In genomic region chr20:50303573-50304500, GRCh38 we compare ENCODE assay signal across 8 cellular contexts.
DNase-seq lines count a peak whose midpoint lies in the region; ATAC-seq and TF ChIP-seq lines count a peak whose summit lies in the region.

No MANE protein-coding gene starts in this region.

- H3K36me3 ChIP-seq in esophagus muscularis mucosa: no peaks in the 10 kb centered on the region
- H3K36me3 ChIP-seq in osteoblast (ENCODE audit: insufficient read depth, low read length): no peaks in the 10 kb centered on the region

- H3K9me3 ChIP-seq in esophagus muscularis mucosa (no peaks in the 10 kb centered on the region), osteoblast (ENCODE audit: low read depth, low read length) (no peaks in the 10 kb centered on the region)

- peak overlapping the region; percentile 11 for H3K27ac Mint-ChIP-seq in Calu3 (ENCODE audit: unreplicated experiment)
- no peak overlapping the region for H3K27ac Mint-ChIP-seq in T-helper 2 cell treated with Interferon-gamma antibody and Interleukin-4, amounts not matched to agents 5 μg/mL and 100 μg/mL, for 36 hours

- H3K4me3 ChIP-seq in esophagus muscularis mucosa: no peak overlapping the region
- H3K4me3 ChIP-seq in osteoblast (ENCODE audit: insufficient read depth, low read length): no peak overlapping the region

- 62% methylated on average over 11 of the region's 11 CpGs for WGBS in esophagus muscularis mucosa

- H3K9me3 Mint-ChIP-seq in Calu3 (ENCODE audit: low read depth, unreplicated experiment): peaks cover 3% of the 10 kb centered on the region
- H3K9me3 Mint-ChIP-seq in T-helper 2 cell treated with Interferon-gamma antibody and Interleukin-4, amounts not matched to agents 5 μg/mL and 100 μg/mL, for 36 hours: no peaks in the 10 kb centered on the region

- CTCF ChIA-PET in Calu3 (lab: Charles Lee): interaction anchor here (0.5 to 1.5 kb wide), 4 partner anchors 18 to 167 kb away, joined by 3 to 9 read pairs (median 4); no protein-coding TSS in a partner anchor

- peak overlapping the region; percentile 39 for H3K4me2 ChIP-seq in osteoblast (ENCODE audit: insufficient read depth, low read length)

- H3K27ac ChIP-seq in esophagus muscularis mucosa (replicated peaks in 1 of 4) (peak overlapping the region; percentile 82 to 89 (median 88)), osteoblast (ENCODE audit: low read depth, low read length) (peak overlapping the region; percentile 100)

- TF ChIP-seq CTCF in Calu3 (IDR thresholded peaks at IDR 0.05; ENCODE audit: unreplicated experiment) (no peak), esophagus muscularis mucosa (IDR thresholded peaks at IDR 0.05) (no peak), osteoblast (IDR thresholded peaks at IDR 0.05; ENCODE audit: extremely low read depth, low read depth, low read length) (no peak)

- BruUV-seq in Calu3 (replicated peaks; lab: Mats Ljungman, UMichigan): no TSS peak

- H3K79me2 ChIP-seq in osteoblast (ENCODE audit: insufficient read depth, low read length): no peaks in the 10 kb centered on the region

- no peaks in the 10 kb centered on the region for H3K27me3 ChIP-seq in esophagus muscularis mucosa
- H3K27me3 ChIP-seq in osteoblast (ENCODE audit: insufficient read depth, low read length): no peaks in the 10 kb centered on the region

- TF ChIP-seq POLR2A in esophagus muscularis mucosa (IDR thresholded peaks at IDR 0.05; ENCODE audit: low read depth): no peak

- no peak for ATAC-seq in GM18873 (IDR thresholded peaks at IDR 0.05; ENCODE audit: low FRiP score, unreplicated experiment)

- no peak for TF ChIP-seq EP300 in esophagus muscularis mucosa (IDR thresholded peaks at IDR 0.05)

- peaks cover 43 to 67% (median 64%) of the 10 kb centered on the region in 4 donors for H3K4me1 ChIP-seq in esophagus muscularis mucosa
- H3K4me1 ChIP-seq in osteoblast (ENCODE audit: insufficient read depth, low read length): peaks cover 57% of the 10 kb centered on the region

- H3K36me3 Mint-ChIP-seq in Calu3 (ENCODE audit: insufficient read depth, unreplicated experiment): no peaks in the 10 kb centered on the region
- H3K36me3 Mint-ChIP-seq in T-helper 2 cell treated with Interferon-gamma antibody and Interleukin-4, amounts not matched to agents 5 μg/mL and 100 μg/mL, for 36 hours (ENCODE audit: low read depth): no peaks in the 10 kb centered on the region

- H2AFZ ChIP-seq in osteoblast (ENCODE audit: low read length): peak overlapping the region; percentile 40

- DNase-seq in Calu3 (peak; percentile 86), NCI-H82 (lab: John Stamatoyannopoulos, UW) (peak; percentile 73), esophagus muscularis mucosa (ENCODE audit: extremely low spot score) (peak; percentile 98), osteoblast (ENCODE audit: insufficient read length, low spot score, missing footprints) (peak; percentile 56), activated T-cell treated with anti-CD3 and anti-CD28 coated beads for 4 hours (no peak), germinal center (ENCODE audit: low spot score) (no peak)
- no peak for DNase-seq in T-helper 2 cell treated with Interferon-gamma antibody and Interleukin-4, amounts not matched to agents 5 μg/mL and 100 μg/mL, for 36 hours (ENCODE audit: low spot score)

- H3K4me3 Mint-ChIP-seq in Calu3 (ENCODE audit: low read depth, unreplicated experiment): no peak overlapping the region
- no peak overlapping the region for H3K4me3 Mint-ChIP-seq in T-helper 2 cell treated with Interferon-gamma antibody and Interleukin-4, amounts not matched to agents 5 μg/mL and 100 μg/mL, for 36 hours

- peaks cover 48% of the 10 kb centered on the region for H3K4me1 Mint-ChIP-seq in Calu3 (ENCODE audit: low read depth, unreplicated experiment)
- peaks cover 3% of the 10 kb centered on the region for H3K4me1 Mint-ChIP-seq in T-helper 2 cell treated with Interferon-gamma antibody and Interleukin-4, amounts not matched to agents 5 μg/mL and 100 μg/mL, for 36 hours (ENCODE audit: low read depth)

- no peaks in the 10 kb centered on the region for H4K20me1 ChIP-seq in osteoblast (ENCODE audit: insufficient read depth, low read length)

- intact Hi-C loops in Calu3 (cut with micrococcal nuclease; ENCODE audit: unreplicated experiment) (no loop called here), esophagus muscularis mucosa (cut with DNase I) (loop anchor here (10.0 kb wide), 1 partner anchor 151 kb away; no protein-coding TSS in a partner anchor)

- peaks cover 22% of the 10 kb centered on the region for H3K27me3 Mint-ChIP-seq in Calu3 (ENCODE audit: unreplicated experiment)
- peaks cover 8% of the 10 kb centered on the region for H3K27me3 Mint-ChIP-seq in T-helper 2 cell treated with Interferon-gamma antibody and Interleukin-4, amounts not matched to agents 5 μg/mL and 100 μg/mL, for 36 hours (ENCODE audit: low read depth)

Comparison
In these comparisons a context has a peak if more than half of its experiments do, and no peak if none do; other contexts are left out.
1. DNase-seq: peak in Calu3 (single experiment), NCI-H82 (single experiment), esophagus muscularis mucosa (single experiment) and osteoblast (single experiment); none in activated T-cell treated with anti-CD3 and anti-CD28 coated beads for 4 hours (single experiment), T-helper 2 cell treated with Interferon-gamma antibody and Interleukin-4, amounts not matched to agents 5 μg/mL and 100 μg/mL, for 36 hours (single experiment) and germinal center (single experiment).